ENCODE assay signal across 8 cellular contexts in the genomic region with DNA sequence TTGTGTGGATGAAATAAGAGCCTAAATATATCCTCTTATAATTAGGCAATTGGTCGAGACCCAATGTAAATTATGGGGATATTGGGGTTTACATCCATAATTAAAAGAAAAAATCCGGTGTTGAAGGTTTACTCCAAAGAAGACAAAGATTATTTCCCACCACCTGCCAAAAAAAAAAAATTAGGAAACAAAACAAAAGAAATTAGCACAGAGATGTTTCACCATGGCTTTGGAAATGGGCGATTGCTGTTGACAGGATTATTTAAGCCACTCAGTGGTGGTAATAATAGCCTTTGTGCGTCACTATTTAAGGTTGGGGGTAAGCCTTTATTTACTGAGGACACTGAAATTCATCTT. TPM values are rescaled to one million over a fixed set of nuclear protein-coding genes. Genes with fewer than 3 reads are reported as not detected.
A peak's percentile ranks its signal among the peaks of the same experiment; 100 is the strongest.
DNase-seq lines count a peak whose midpoint lies in the region; ATAC-seq and TF ChIP-seq lines count a peak whose summit lies in the region.

No MANE protein-coding gene starts in this region.

- H3K9ac ChIP-seq in H9 (ENCODE audit: extremely low read depth, insufficient read length, low read length) (peak overlapping the region; percentile 50), SU-DHL-6 (ENCODE audit: low read length) (peak overlapping the region; percentile 67), skeletal muscle satellite cell (ENCODE audit: low read depth, low read length) (peak overlapping the region; percentile 82)

- H3K9me3 Mint-ChIP-seq in H9, result no peaks in the 10 kb centered on the region

- H3K27me3 ChIP-seq in H9 (ENCODE audit: insufficient read depth, low read length) (no peaks in the 10 kb centered on the region; the same call in 1 of the 2 replicates), SU-DHL-6 (ENCODE audit: low read length) (no peaks in the 10 kb centered on the region), skeletal muscle satellite cell (ENCODE audit: control insufficient read depth, insufficient read depth, low read length) (no peaks in the 10 kb centered on the region)

- ATAC-seq in GM19452 (IDR thresholded peaks at IDR 0.05; ENCODE audit: unreplicated experiment) (no peak), HG02571 (IDR thresholded peaks at IDR 0.05; ENCODE audit: unreplicated experiment) (no peak)

- no peaks in the 10 kb centered on the region for H4K20me1 ChIP-seq in H9 (ENCODE audit: control insufficient read depth, insufficient read depth, insufficient read length)
- H4K20me1 ChIP-seq in SU-DHL-6 (ENCODE audit: low read depth, low read length), result no peaks in the 10 kb centered on the region

- H3K23ac ChIP-seq in H9 (ENCODE audit: insufficient read length, low read depth, low read length), result no peak overlapping the region

- peak overlapping the region; percentile 81 to 92 for H3K4me3 Mint-ChIP-seq in H9

- no peak overlapping the region for H2AK5ac ChIP-seq in H9 (ENCODE audit: insufficient read length, low read length)

- no peak overlapping the region for H2BK5ac ChIP-seq in H9 (ENCODE audit: insufficient read length, low read length)

- H4K5ac ChIP-seq in H9 (ENCODE audit: insufficient read length, low read depth, low read length), result no peak overlapping the region

- H3K79me2 ChIP-seq in H9 (ENCODE audit: insufficient read depth, low read length) (no peaks in the 10 kb centered on the region), SU-DHL-6 (ENCODE audit: insufficient read depth, low read length) (peaks cover 24% of the 10 kb centered on the region)

- no peak overlapping the region for H3T11ph ChIP-seq in H9 (ENCODE audit: low read length)

- H3K27ac Mint-ChIP-seq in H9, result peak overlapping the region; percentile 61 to 95 (median 86); a peak in 3 of 7 replicates

- no peak overlapping the region for H3K56ac ChIP-seq in H9 (ENCODE audit: insufficient read length, low read depth, low read length)

- no peak overlapping the region for H4K91ac ChIP-seq in H9 (ENCODE audit: insufficient read length, low read depth, low read length)

- H3K23me2 ChIP-seq in H9 (ENCODE audit: insufficient read length, low read depth, low read length, poor library complexity, severe bottlenecking), result peaks cover 10% of the 10 kb centered on the region

- no peaks in the 10 kb centered on the region for H3K79me1 ChIP-seq in H9 (ENCODE audit: insufficient read depth, low read depth, low read length, poor library complexity, severe bottlenecking)

- H3K4me1 Mint-ChIP-seq in H9, result peaks cover 12 to 13% of the 10 kb centered on the region in 2 experiments

- peak overlapping the region; percentile 69 for H3K4me2 ChIP-seq in H9 (ENCODE audit: insufficient read depth, insufficient read length, low read length)
- peak overlapping the region; percentile 85 for H3K4me2 ChIP-seq in SU-DHL-6 (ENCODE audit: low read depth, low read length, poor library complexity, severe bottlenecking)
- H3K4me2 ChIP-seq in skeletal muscle satellite cell (ENCODE audit: low read length), result peak overlapping the region; percentile 97

- DNase-seq in H9 (no peak), fibroblast of villous mesenchyme (ENCODE audit: low read depth) (no peak), GOT3 (lab: John Stamatoyannopoulos, UW) (no peak), AG08396 (ENCODE audit: low spot score) (no peak)

- peaks cover 8% of the 10 kb centered on the region; the same call in 1 of the 2 replicates for H3F3A ChIP-seq in SU-DHL-6 (ENCODE audit: insufficient read depth)

- H3K27ac ChIP-seq in H9 (ENCODE audit: insufficient read length, low read depth, low read length) (no peak overlapping the region), SU-DHL-6 (ENCODE audit: low read depth, low read length) (no peak overlapping the region)

- H2BK15ac ChIP-seq in H9 (ENCODE audit: low read depth, low read length), result no peak overlapping the region

- WGBS in H9 (ENCODE audit: extremely low coverage, insufficient read length, low lambda C conversion rate), result no CpG with 5 or more reads among the region's 4 CpGs

- TF ChIP-seq CTCF in H9 (conservative IDR thresholded peaks at IDR 0.05) (no peak), SU-DHL-6 (IDR thresholded peaks at IDR 0.05; ENCODE audit: insufficient read depth, low read length, poor library complexity, severe bottlenecking) (no peak), fibroblast of villous mesenchyme (IDR thresholded peaks at IDR 0.05; ENCODE audit: insufficient read depth, low read depth, low read length) (no peak)

- H3K9me3 ChIP-seq in H9 (ENCODE audit: control insufficient read depth, low read depth, low read length) (no peaks in the 10 kb centered on the region), SU-DHL-6 (ENCODE audit: insufficient read depth, low read length) (no peaks in the 10 kb centered on the region), skeletal muscle satellite cell (replicated peaks; ENCODE audit: low read length) (no peaks in the 10 kb centered on the region)

- H3K9me2 ChIP-seq in SU-DHL-6 (replicated peaks; ENCODE audit: insufficient read depth, low read length), result no peaks in the 10 kb centered on the region

- no peak overlapping the region for H3K4ac ChIP-seq in H9 (ENCODE audit: low read depth, low read length)

- no peak overlapping the region for H2BK20ac ChIP-seq in H9 (ENCODE audit: low read depth, low read length, poor library complexity, severe bottlenecking)

- H3K27me3 Mint-ChIP-seq in H9 (ENCODE audit: low read depth), result peaks cover 13% of the 10 kb centered on the region

- no peak overlapping the region for H4K8ac ChIP-seq in H9 (replicated peaks; ENCODE audit: insufficient read length, low read depth, low read length)

- H2BK12ac ChIP-seq in H9 (ENCODE audit: insufficient read length, low read depth, low read length), result no peak overlapping the region

- no peak overlapping the region for H3K18ac ChIP-seq in H9 (ENCODE audit: insufficient read length, low read depth, low read length)

- no peak overlapping the region for H2BK120ac ChIP-seq in H9 (ENCODE audit: low read depth, low read length, poor library complexity, severe bottlenecking)

- peak overlapping the region; percentile 81 for H3K4me3 ChIP-seq in SU-DHL-6 (ENCODE audit: insufficient read depth, low read length, poor library complexity, severe bottlenecking)
- peak overlapping the region; percentile 88 for H3K4me3 ChIP-seq in fibroblast of villous mesenchyme (ENCODE audit: low read depth, low read length)
- peak overlapping the region; percentile 81 for H3K4me3 ChIP-seq in skeletal muscle satellite cell (ENCODE audit: low read length)

- H3K14ac ChIP-seq in H9 (ENCODE audit: insufficient read depth, low read length), result no peak overlapping the region

- H3K36me3 ChIP-seq in SU-DHL-6 (ENCODE audit: low read length) (no peaks in the 10 kb centered on the region; the same call in 1 of the 2 replicates), skeletal muscle satellite cell (ENCODE audit: insufficient read depth, low read length) (peaks cover under 1% of the 10 kb centered on the region)

- no peaks in the 10 kb centered on the region for H3K36me3 Mint-ChIP-seq in H9 (ENCODE audit: insufficient read depth in 1 of 3, low read depth in 3 of 3)

- H3K4me1 ChIP-seq in H9 (ENCODE audit: insufficient read depth, low read length), result no peaks in the 10 kb centered on the region
- H3K4me1 ChIP-seq in skeletal muscle satellite cell (ENCODE audit: control insufficient read depth, insufficient read depth, low read length), result peaks cover 29% of the 10 kb centered on the region

- peak overlapping the region; percentile 36 for H2AFZ ChIP-seq in H9 (ENCODE audit: low read length)
- H2AFZ ChIP-seq in SU-DHL-6 (ENCODE audit: low read depth, low read length, severe bottlenecking), result peak overlapping the region; percentile 90

RNA-seq across cellular contexts. Expression of gene GLRX2, which starts 0.6 kb away (rescaled TPM):
- 7.8 and 10.1 TPM in 2 replicates for total RNA-seq in H9 (2021)
- total RNA-seq in fibroblast of villous mesenchyme, result 5.8 and 7.8 TPM in 2 replicates
- 17.3 and 26.9 TPM in 2 replicates for total RNA-seq in skeletal muscle satellite cell (2012; rRNA removed)

RNA-seq across cellular contexts. Expression of gene CDC73, which starts 16.0 kb away (rescaled TPM):
- 62.5 and 63.7 TPM in 2 replicates for total RNA-seq in H9 (2021)
- 24.5 and 40.2 TPM in 2 replicates for total RNA-seq in fibroblast of villous mesenchyme
- 16.6 and 21.5 TPM in 2 replicates for total RNA-seq in skeletal muscle satellite cell (2012; rRNA removed)

RNA-seq across cellular contexts. Expression of gene RO60, which starts 46.4 kb away (rescaled TPM):
- total RNA-seq in H9 (2021), result 79.5 and 84.7 TPM in 2 replicates
- total RNA-seq in fibroblast of villous mesenchyme, result 194 and 226 TPM in 2 replicates
- total RNA-seq in skeletal muscle satellite cell (2012; rRNA removed), result 109 and 116 TPM in 2 replicates

RNA-seq across cellular contexts. Expression of gene UCHL5, which starts 46.6 kb away (rescaled TPM):
- total RNA-seq in H9 (2021) (40.9 and 42.1 TPM in 2 replicates), fibroblast of villous mesenchyme (24.2 and 25.5 TPM in 2 replicates)
- total RNA-seq in skeletal muscle satellite cell (2012; rRNA removed), result 29.7 and 33.7 TPM in 2 replicates
